Comparison of ENCODE assay signal across 8 cellular contexts in the genomic region with DNA sequence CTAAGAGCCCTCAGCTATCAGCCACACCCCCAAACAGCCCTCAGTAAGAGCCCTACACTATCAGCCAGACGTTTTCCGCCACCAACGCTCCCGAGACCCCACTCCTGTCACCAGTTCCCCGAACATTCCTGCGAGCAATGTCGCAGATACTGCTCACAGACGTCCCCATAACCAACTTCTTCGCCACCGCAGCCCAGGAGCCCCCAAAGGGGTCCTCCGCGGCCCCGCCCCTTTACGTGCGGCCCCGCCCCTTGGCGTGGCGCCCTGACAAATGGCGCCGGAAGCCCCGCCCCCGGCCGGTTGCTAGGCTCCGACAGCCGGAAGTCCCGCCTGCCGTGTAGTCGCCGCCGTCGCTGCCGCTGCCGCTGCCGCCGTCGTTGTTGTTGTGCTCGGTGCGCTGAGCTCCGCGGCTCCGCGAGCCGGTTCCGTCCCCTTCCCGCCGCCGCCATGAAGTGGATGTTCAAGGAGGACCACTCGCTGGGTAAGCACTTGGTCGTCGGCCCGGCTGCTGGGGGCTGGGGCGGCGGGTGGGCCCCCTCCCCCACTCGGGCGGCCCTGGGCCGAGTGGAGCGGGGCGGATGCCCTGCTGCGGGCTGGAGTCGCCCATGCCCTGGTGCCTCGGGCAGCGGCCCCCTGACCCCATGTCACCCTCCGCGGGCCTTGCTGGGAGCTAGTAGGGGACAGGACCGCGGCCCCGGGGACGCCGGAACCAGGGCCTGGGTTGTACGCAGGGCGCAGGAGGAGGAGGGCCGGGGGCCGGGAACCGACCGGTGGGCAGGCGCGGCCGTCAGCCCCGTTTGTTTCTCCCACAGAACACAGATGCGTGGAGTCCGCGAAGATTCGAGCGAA. TPM values are rescaled to one million over a fixed set of nuclear protein-coding genes. Genes with fewer than 3 reads are reported as not detected.
A peak's percentile ranks its signal among the peaks of the same experiment; 100 is the strongest.
DNase-seq lines count a peak whose midpoint lies in the region; ATAC-seq and TF ChIP-seq lines count a peak whose summit lies in the region.

GABARAPL2 (plus strand) TSS at position 340 of the 849 bp plus-strand sequence; CDS start at position 448, 108 bp downstream.

- H3K18ac ChIP-seq in IMR-90 (ENCODE audit: low read depth, low read length), result no peak within 1 kb of the TSS; the same call in 1 of the 2 replicates

- peak within 1 kb of the TSS; percentile 58; the same call in 1 of the 2 replicates for H3K23ac ChIP-seq in IMR-90 (ENCODE audit: low read depth, low read length)

- TF ChIP-seq CTCF in IMR-90 (conservative IDR thresholded peaks at IDR 0.05; ENCODE audit: low read depth, low read length) (no peak), PC-3 (conservative IDR thresholded peaks at IDR 0.05; ENCODE audit: low read depth, low read length) (no peak)

- peak within 1 kb of the TSS; percentile 53 for H2AK9ac ChIP-seq in IMR-90 (replicated peaks; ENCODE audit: low read depth, low read length, poor library complexity)

- peaks cover 14% of the 10 kb centered on the region for H3K9me1 ChIP-seq in IMR-90 (ENCODE audit: insufficient read depth, low read length)

- in situ Hi-C loops in IMR-90 (cut with MboI; ENCODE audit: low sequenced_read_pairs), result no loop called here

- H4K8ac ChIP-seq in IMR-90 (ENCODE audit: low read depth in 2 of 2, low read length in 2 of 2), result peak within 1 kb of the TSS; percentile 10 to 94

- POLR2A ChIA-PET in IMR-90 (lab: Charles Lee; ENCODE audit: unreplicated experiment), result interaction anchor here (0.5 kb wide), 1 partner anchor 185 kb away, joined by 5 read pairs; no protein-coding TSS in a partner anchor
- POLR2A ChIA-PET in PC-3 (lab: Charles Lee; ENCODE audit: unreplicated experiment), result no interaction called here

- intact Hi-C loops in IMR-90 (cut with micrococcal nuclease), result loop anchor here (1.0 to 5.0 kb wide), 2 partner anchors 49 to 94 kb away; no protein-coding TSS in a partner anchor
- intact Hi-C loops in PC-3 (cut with micrococcal nuclease), result loop anchor here (5.0 kb wide), 1 partner anchor 94 kb away; no protein-coding TSS in a partner anchor

- H2BK120ac ChIP-seq in IMR-90 (ENCODE audit: low read depth, low read length), result peak within 1 kb of the TSS; percentile 63; the same call in 1 of the 2 replicates

- TF ChIP-seq RAD21 in IMR-90 (IDR thresholded peaks at IDR 0.05; ENCODE audit: low read length), result no peak

- H2BK20ac ChIP-seq in IMR-90 (ENCODE audit: low read depth, low read length), result peak within 1 kb of the TSS; percentile 69; the same call in 1 of the 2 replicates

- peak; percentile 45 for DNase-seq in DMS 273 treated with DMSO at 0.1 percent for 48 hours (lab: John Stamatoyannopoulos, UW)
- DNase-seq in IMR-90, result peak; percentile 56
- DNase-seq in PC-3, result peak; percentile 71
- DNase-seq in activated T-cell treated with anti-CD3 and anti-CD28 coated beads, Interleukin-2, amount 50 U/mL, for 24 hours, result peak; percentile 95
- DNase-seq in erythroblast (lab: John Stamatoyannopoulos, UW), result peak; percentile 90 to 95
- DNase-seq in stimulated activated CD8-positive, alpha-beta memory T cell treated with anti-CD3 and anti-CD28 coated beads, Interleukin-4, amount 100 ng/mL, for 48 hours, result peak; percentile 95

- ATAC-seq in GM21529 (IDR thresholded peaks at IDR 0.05; ENCODE audit: unreplicated experiment) (peak; percentile 61), IMR-90 (ENCODE audit: low read depth) (peak; percentile 89), PC-3 (peak; percentile 81)

- H3K9ac ChIP-seq in IMR-90 (ENCODE audit: low read depth, low read length) (peak within 1 kb of the TSS; percentile 81), PC-3 (ENCODE audit: low read length) (peak within 1 kb of the TSS; percentile 77), mucosa of stomach (ENCODE audit: low read length) (peak within 1 kb of the TSS; percentile 90)

- peaks cover 4% of the 10 kb centered on the region; the same call in 1 of the 2 replicates for H3K4me1 ChIP-seq in IMR-90 (ENCODE audit: control insufficient read depth, insufficient read depth, low read length)
- H3K4me1 ChIP-seq in PC-3 (ENCODE audit: insufficient read depth, low read length), result no peaks in the 10 kb centered on the region
- peaks cover 29% of the 10 kb centered on the region for H3K4me1 ChIP-seq in mucosa of stomach (ENCODE audit: control insufficient read depth, insufficient read depth, low read length)

- H3K9me2 ChIP-seq in PC-3 (replicated peaks; ENCODE audit: low read length), result no peaks in the 10 kb centered on the region

- peak within 1 kb of the TSS; percentile 76 for H3K4ac ChIP-seq in IMR-90 (ENCODE audit: low read depth, low read length)

- H3K4me3 Mint-ChIP-seq in activated T-cell treated with anti-CD3 and anti-CD28 coated beads, Interleukin-2, amount 50 U/mL, for 24 hours, result peak within 1 kb of the TSS; percentile 97

- CTCF ChIA-PET in IMR-90 (lab: Yijun Ruan, JAX) (no interaction called here), PC-3 (lab: Charles Lee) (interaction anchor here (1.5 kb wide), 1 partner anchor 55 kb away, joined by 6 read pairs; no protein-coding TSS in a partner anchor)

- peaks cover 39% of the 10 kb centered on the region for H3K36me3 Mint-ChIP-seq in activated T-cell treated with anti-CD3 and anti-CD28 coated beads, Interleukin-2, amount 50 U/mL, for 24 hours (ENCODE audit: low read depth)

- peak within 1 kb of the TSS; percentile 15; the same call in 1 of the 2 replicates for H2AK5ac ChIP-seq in IMR-90 (ENCODE audit: low read depth, low read length)

- H3K27ac Mint-ChIP-seq in activated T-cell treated with anti-CD3 and anti-CD28 coated beads, Interleukin-2, amount 50 U/mL, for 24 hours, result peak within 1 kb of the TSS; percentile 98

- peak within 1 kb of the TSS; percentile 10 for H4K5ac ChIP-seq in IMR-90 (ENCODE audit: low read depth, low read length)

- H3K27ac ChIP-seq in IMR-90 (ENCODE audit: insufficient read depth, low read length) (peak within 1 kb of the TSS; percentile 83), PC-3 (ENCODE audit: low read length) (no peak within 1 kb of the TSS)

- peaks cover 51% of the 10 kb centered on the region for H3K4me1 Mint-ChIP-seq in activated T-cell treated with anti-CD3 and anti-CD28 coated beads, Interleukin-2, amount 50 U/mL, for 24 hours (ENCODE audit: low read depth)

- no peaks in the 10 kb centered on the region for H3K9me3 Mint-ChIP-seq in activated T-cell treated with anti-CD3 and anti-CD28 coated beads, Interleukin-2, amount 50 U/mL, for 24 hours

- H2AFZ ChIP-seq in IMR-90 (replicated peaks; ENCODE audit: low read length, poor library complexity), result peak within 1 kb of the TSS; percentile 99
- H2AFZ ChIP-seq in PC-3 (ENCODE audit: low read length), result peak within 1 kb of the TSS; percentile 92

- dilution Hi-C loops in IMR-90 (cut with HindIII; ENCODE audit: low sequenced_read_pairs, unreplicated experiment), result no loop called here

- peak within 1 kb of the TSS; percentile 58; the same call in 1 of the 2 replicates for H3K56ac ChIP-seq in IMR-90 (ENCODE audit: extremely low read depth, insufficient read depth, low read length)

- H3K27me3 Mint-ChIP-seq in activated T-cell treated with anti-CD3 and anti-CD28 coated beads, Interleukin-2, amount 50 U/mL, for 24 hours, result peaks cover 14% of the 10 kb centered on the region

- peaks cover 29 to 50% of the 10 kb centered on the region in 2 experiments for H3K79me1 ChIP-seq in IMR-90 (ENCODE audit: low read depth in 1 of 2, low read length in 2 of 2)

- H4K20me1 ChIP-seq in IMR-90 (ENCODE audit: insufficient read depth, low read length), result peaks cover 20% of the 10 kb centered on the region
- H4K20me1 ChIP-seq in PC-3 (ENCODE audit: low read length), result no peaks in the 10 kb centered on the region

- H3K27me3 ChIP-seq in IMR-90 (ENCODE audit: control insufficient read depth, insufficient read depth, low read length) (no peaks in the 10 kb centered on the region; the same call in 1 of the 2 replicates), PC-3 (ENCODE audit: low read length) (no peaks in the 10 kb centered on the region), mucosa of stomach (ENCODE audit: control insufficient read depth, insufficient read depth, low read length) (no peaks in the 10 kb centered on the region)

- peak within 1 kb of the TSS; percentile 88 for H3K14ac ChIP-seq in IMR-90 (replicated peaks; ENCODE audit: low read depth, low read length)

- 0% methylated on average over 28 of the region's 84 CpGs; no CpG with 5 or more reads in 1 of the 2 experiments for WGBS in IMR-90 (ENCODE audit: extremely low coverage in 2 of 2, insufficient read length in 1 of 2), 2 experiments

- H2BK5ac ChIP-seq in IMR-90 (ENCODE audit: low read depth, low read length, poor library complexity, severe bottlenecking), result peak within 1 kb of the TSS; percentile 65

- H3K4me3 ChIP-seq in IMR-90 (ENCODE audit: insufficient read depth, low read depth, low read length) (peak within 1 kb of the TSS; percentile 54), PC-3 (ENCODE audit: low read length) (peak within 1 kb of the TSS; percentile 82), mucosa of stomach (ENCODE audit: low read length) (peak within 1 kb of the TSS; percentile 97)

- H4K91ac ChIP-seq in IMR-90 (ENCODE audit: insufficient read depth, low read depth, low read length), result no peak within 1 kb of the TSS; the same call in none of the 2 replicates

- peak within 1 kb of the TSS; percentile 49; the same call in 2 of the 3 replicates for H2BK15ac ChIP-seq in IMR-90 (ENCODE audit: low read depth, low read length)

- BruUV-seq in IMR-90 (replicated peaks; lab: Mats Ljungman, UMichigan), result no TSS peak
- BruUV-seq in PC-3 (replicated peaks; lab: Mats Ljungman, UMichigan), result no TSS peak

- peak within 1 kb of the TSS; percentile 95 for H3K4me2 ChIP-seq in IMR-90 (ENCODE audit: low read depth, low read length)
- H3K4me2 ChIP-seq in PC-3 (ENCODE audit: low read length), result peak within 1 kb of the TSS; percentile 92

- H3K79me2 ChIP-seq in PC-3 (ENCODE audit: low read length), result peaks cover 20% of the 10 kb centered on the region

- H3K9me3 ChIP-seq in IMR-90 (ENCODE audit: control insufficient read depth, insufficient read depth, low read length), result no peaks in the 10 kb centered on the region
- no peaks in the 10 kb centered on the region for H3K9me3 ChIP-seq in PC-3 (ENCODE audit: low read length)
- H3K9me3 ChIP-seq in mucosa of stomach (ENCODE audit: control insufficient read depth, low read length), result no peaks in the 10 kb centered on the region

- TF ChIP-seq POLR2A in IMR-90 (IDR thresholded peaks at IDR 0.05; ENCODE audit: low read depth, low read length), result no peak
- TF ChIP-seq POLR2A in erythroblast (IDR thresholded peaks at IDR 0.05; ENCODE audit: low read length), result peak; percentile 68

- no peaks in the 10 kb centered on the region for H3F3A ChIP-seq in PC-3 (ENCODE audit: low read length, unreplicated experiment)

- H3K36me3 ChIP-seq in IMR-90 (ENCODE audit: control insufficient read depth, insufficient read depth, low read length), result peaks cover 27% of the 10 kb centered on the region
- H3K36me3 ChIP-seq in PC-3 (ENCODE audit: low read depth, low read length), result no peaks in the 10 kb centered on the region; the same call in 1 of the 2 replicates
- peaks cover 9% of the 10 kb centered on the region for H3K36me3 ChIP-seq in mucosa of stomach (ENCODE audit: control insufficient read depth, insufficient read depth, low read length)

RNA-seq across cellular contexts. Expression of gene GABARAPL2, which starts in this region (rescaled TPM):
- 33.3 and 55.8 TPM in 2 replicates for total RNA-seq in IMR-90 (2012; rRNA removed)
- polyA plus RNA-seq in IMR-90 (2012; rRNA removed), result 64.5 and 65.9 TPM in 2 replicates
- polyA plus RNA-seq in IMR-90 (2012; cell fraction: cytosol; rRNA removed), result 61.3 and 85.2 TPM in 2 replicates
- polyA plus RNA-seq in IMR-90 (2012; cell fraction: nucleus; rRNA removed; ENCODE audit: low replicate concordance), result 24.9 and 50.1 TPM in 2 replicates
- total RNA-seq in PC-3 (2014; rRNA removed), result 24.7 and 31.2 TPM in 2 replicates

Comparison
In these comparisons a context has a peak if more than half of its experiments do, and no peak if none do; other contexts are left out.
1. DNase-seq: peak in every context shown above with its lines; median percentile 95 in activated T-cell treated with anti-CD3 and anti-CD28 coated beads, Interleukin-2, amount 50 U/mL, for 24 hours; 95 in stimulated activated CD8-positive, alpha-beta memory T cell treated with anti-CD3 and anti-CD28 coated beads, Interleukin-4, amount 100 ng/mL, for 48 hours; 92 in erythroblast; 71 in PC-3; 56 in IMR-90; 45 in DMS 273 treated with DMSO at 0.1 percent for 48 hours.